Comparison of ENCODE assay signal across 22 cellular contexts in the genomic region with DNA sequence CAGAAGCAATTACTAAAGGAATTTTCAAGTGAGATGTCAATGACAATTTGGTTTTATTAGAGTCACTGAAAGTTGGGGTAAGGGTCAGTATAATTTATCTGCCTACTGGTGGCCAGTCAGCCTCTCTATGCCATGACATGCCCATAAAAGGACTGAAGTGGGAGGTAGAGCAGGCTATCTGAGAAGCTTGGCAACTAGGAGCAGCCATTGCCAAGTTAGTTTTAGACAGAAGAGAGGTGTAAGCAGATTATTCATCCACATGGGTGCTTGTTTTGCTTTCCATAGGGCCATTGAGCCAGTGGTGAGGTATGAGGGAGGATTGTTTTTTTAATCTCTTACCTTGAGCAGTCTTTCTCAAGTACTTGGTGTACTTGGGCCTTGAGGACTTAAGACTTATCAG. TPM values are rescaled to one million over a fixed set of nuclear protein-coding genes. Genes with fewer than 3 reads are reported as not detected.
DNase-seq lines count a peak whose midpoint lies in the region; ATAC-seq, FAIRE-seq and TF ChIP-seq lines count a peak whose summit lies in the region.
"Had no signal": no experiment of that assay in that cellular context is flagged by ENCODE, and none has a peak within 500 bp of the region (broad histone marks: within the 10 kb centered on the region; RNA-seq: fewer than 3 reads in every experiment).

No MANE protein-coding gene starts in this region.

- H3K79me1 ChIP-seq in H1 (ENCODE audit: low read depth, low read length): no peaks in the 10 kb centered on the region

- no peak for TF ChIP-seq RAD21 in H1 (IDR thresholded peaks at IDR 0.05 in 1 of 2, conservative IDR thresholded peaks at IDR 0.05 in 1 of 2; ENCODE audit: low read depth in 2 of 2, low read length in 2 of 2)

- no peaks in the 10 kb centered on the region for H3K4me1 ChIP-seq in H1 (replicated peaks in 1 of 4; ENCODE audit: control insufficient read depth in 3 of 4, insufficient read depth in 4 of 4, low read length in 3 of 4)
- H3K4me1 ChIP-seq in left lung: no peaks in the 10 kb centered on the region
- H3K4me1 ChIP-seq: BE2C had no signal

- H2BK20ac ChIP-seq in H1 (ENCODE audit: low read length): no peak overlapping the region

- no peak overlapping the region for H2AK5ac ChIP-seq in H1 (ENCODE audit: low read depth, low read length)

- no peak overlapping the region for H3K4ac ChIP-seq in H1 (replicated peaks; ENCODE audit: insufficient read length, low read depth, low read length)

- no peak overlapping the region for H3K4me2 ChIP-seq in H1 (ENCODE audit: insufficient read depth in 1 of 2, low read depth in 2 of 2, low read length in 2 of 2)

- no peak overlapping the region for H3K18ac ChIP-seq in H1 (ENCODE audit: extremely low read depth, low read length)

- H3K36me3 Mint-ChIP-seq in progenitor cell of endocrine pancreas (ENCODE audit: insufficient read depth): peaks cover 1% of the 10 kb centered on the region
- H3K36me3 Mint-ChIP-seq: CD4-positive, CD25-positive, alpha-beta regulatory T cell; CD8-positive, alpha-beta memory T cell had no signal

- no peak overlapping the region for H2BK120ac ChIP-seq in H1 (replicated peaks; ENCODE audit: low read depth, low read length)

- no peaks in the 10 kb centered on the region for H4K20me1 ChIP-seq in H1 (replicated peaks in 1 of 2; ENCODE audit: control insufficient read depth in 1 of 2, insufficient read depth in 2 of 2, low read length in 2 of 2)

- H3K14ac ChIP-seq in H1 (ENCODE audit: insufficient read length): no peak overlapping the region

- TF ChIP-seq CTCF in H1 (IDR thresholded peaks at IDR 0.05; ENCODE audit: control extremely low read depth in 1 of 3, insufficient read depth in 1 of 3, low read depth in 1 of 3, low read length in 3 of 3): no peak
- TF ChIP-seq CTCF in left lung (IDR thresholded peaks at IDR 0.05): no peak
- no peak for TF ChIP-seq CTCF in progenitor cell of endocrine pancreas (IDR thresholded peaks at IDR 0.05; ENCODE audit: unreplicated experiment)

- no peak for TF ChIP-seq POLR2A in H1 (IDR thresholded peaks at IDR 0.05; ENCODE audit: control extremely low read depth in 1 of 2, low read depth in 2 of 2, low read length in 2 of 2)

- no peaks in the 10 kb centered on the region for H3K79me2 ChIP-seq in H1 (ENCODE audit: control insufficient read depth in 1 of 2, insufficient read depth in 2 of 2, low read length in 2 of 2)

- H3K36me3 ChIP-seq in H1 (ENCODE audit: control insufficient read depth in 2 of 4, insufficient read depth in 4 of 4, low read length in 3 of 4) (no peaks in the 10 kb centered on the region), left lung (no peaks in the 10 kb centered on the region)
- H3K36me3 ChIP-seq: BE2C, HAP-1 had no signal

- H3K23me2 ChIP-seq in H1 (ENCODE audit: low read depth, low read length): no peaks in the 10 kb centered on the region

- CTCF ChIA-PET in H1 (lab: Charles Lee; ENCODE audit: partially characterized antibody): interaction anchor here (1.1 kb wide), 1 partner anchor 15 kb away, joined by 3 read pairs; no protein-coding TSS in a partner anchor

- no peak overlapping the region for H4K91ac ChIP-seq in H1 (replicated peaks; ENCODE audit: insufficient read length, low read length)

- peak overlapping the region; percentile 88 for H3K27ac Mint-ChIP-seq in progenitor cell of endocrine pancreas
- H3K27ac Mint-ChIP-seq: CD4-positive, CD25-positive, alpha-beta regulatory T cell; CD8-positive, alpha-beta memory T cell had no signal

- H3K9me3 ChIP-seq in H1 (ENCODE audit: insufficient read depth in 2 of 2, low read depth in 1 of 2, low read length in 1 of 2): no peaks in the 10 kb centered on the region
- H3K9me3 ChIP-seq in left lung: no peaks in the 10 kb centered on the region
- H3K9me3 ChIP-seq: BE2C had no signal

- H3K27me3 ChIP-seq in H1 (replicated peaks in 1 of 4; ENCODE audit: control insufficient read depth in 3 of 4, extremely low read depth in 1 of 4, insufficient read depth in 3 of 4, low read length in 3 of 4) (no peaks in the 10 kb centered on the region; a peak in 1 of 7 replicates), left lung (no peaks in the 10 kb centered on the region)
- H3K27me3 ChIP-seq: BE2C had no signal

- no peak overlapping the region for H3K23ac ChIP-seq in H1 (ENCODE audit: insufficient read length)

- H3K56ac ChIP-seq in H1 (replicated peaks; ENCODE audit: insufficient read length, low read depth, low read length): no peak overlapping the region

- peak; percentile 84 for ATAC-seq in left lung
- ATAC-seq: GM12878 had no signal

- H3K4me1 Mint-ChIP-seq in progenitor cell of endocrine pancreas (ENCODE audit: low read depth): peaks cover 22% of the 10 kb centered on the region
- H3K4me1 Mint-ChIP-seq: CD4-positive, CD25-positive, alpha-beta regulatory T cell; CD8-positive, alpha-beta memory T cell had no signal

- no peaks in the 10 kb centered on the region for H3K27me3 Mint-ChIP-seq in progenitor cell of endocrine pancreas

- POLR2A ChIA-PET in H1 (lab: Charles Lee; ENCODE audit: partially characterized antibody): no interaction called here

- H4K5ac ChIP-seq in H1 (ENCODE audit: insufficient read length, low read depth, low read length): no peak overlapping the region

- H3K9me3 Mint-ChIP-seq in progenitor cell of endocrine pancreas (ENCODE audit: low read depth): peaks cover 3% of the 10 kb centered on the region
- H3K9me3 Mint-ChIP-seq: CD8-positive, alpha-beta memory T cell had no signal

- no peak overlapping the region for H2AFZ ChIP-seq in H1 (ENCODE audit: low read length)

- H3K27ac ChIP-seq in H1 (ENCODE audit: low read depth, low read length) (no peak overlapping the region), left lung (no peak overlapping the region)

- H2BK5ac ChIP-seq in H1 (ENCODE audit: low read depth, low read length): no peak overlapping the region

- no peak overlapping the region for H2BK12ac ChIP-seq in H1 (ENCODE audit: low read depth, low read length)

- intact Hi-C loops in left lung (cut with DNase I): no loop called here

- no peak overlapping the region for H3K4me3 Mint-ChIP-seq in progenitor cell of endocrine pancreas (ENCODE audit: low read depth)
- H3K4me3 Mint-ChIP-seq: CD4-positive, CD25-positive, alpha-beta regulatory T cell; CD8-positive, alpha-beta memory T cell had no signal

- H2BK15ac ChIP-seq in H1 (ENCODE audit: low read length): no peak overlapping the region

- no peak for DNase-seq in H1 (ENCODE audit: low read depth in 1 of 2, low spot score in 2 of 2)
- DNase-seq in left lung: no peak
- no peak for DNase-seq in progenitor cell of endocrine pancreas (ENCODE audit: low spot score, unreplicated experiment)
- no peak for DNase-seq in RPMI8226
- no peak for DNase-seq in NCI-H2171 (lab: John Stamatoyannopoulos, UW)
- DNase-seq in SHP77 treated with DMSO at 0.1 percent for 48 hours (lab: John Stamatoyannopoulos, UW): no peak
- DNase-seq in GM19240 (ENCODE audit: insufficient read length, low spot score): no peak
- DNase-seq: ACHN; BE2C; C1 segment of cervical spinal cord; CD4-positive, CD25-positive, alpha-beta regulatory T cell; CD8-positive, alpha-beta memory T cell; COR-L47; DMS 273 treated with DMSO at 0.1 percent for 48 hours; DMS53; DND-41; EL had no signal

- FAIRE-seq in H1 (lab: Jason Lieb, UNC): no peak
- FAIRE-seq: A204.1, GM12878 had no signal

- H3K4me3 ChIP-seq in H1 (ENCODE audit: extremely low read depth in 1 of 4, insufficient read depth in 2 of 4, low read depth in 3 of 4, low read length in 4 of 4) (no peak overlapping the region), left lung (no peak overlapping the region)
- H3K4me3 ChIP-seq: GM12878, HAP-1 had no signal

- no peak for TF ChIP-seq EP300 in H1 (IDR thresholded peaks at IDR 0.05; ENCODE audit: borderline replicate concordance in 1 of 2, low read depth in 2 of 2, low read length in 2 of 2)

- H4K8ac ChIP-seq in H1 (ENCODE audit: extremely low read depth, insufficient read depth, low read length): no peak overlapping the region

- no peak overlapping the region for H3K9ac ChIP-seq in H1 (replicated peaks in 1 of 4; ENCODE audit: extremely low read depth in 1 of 4, low read depth in 3 of 4, low read length in 3 of 4)

TF ChIP-seq in H1, 55 proteins besides CTCF, POLR2A, EP300 and RAD21:
- TF ChIP-seq CBX8 (IDR thresholded peaks at IDR 0.05; ENCODE audit: borderline replicate concordance, low read depth, low read length) (no peak), YY1 (IDR thresholded peaks at IDR 0.05; ENCODE audit: low read depth, low read length) (no peak), SP1 (IDR thresholded peaks at IDR 0.05; ENCODE audit: low read depth, low read length) (no peak), KDM5A (IDR thresholded peaks at IDR 0.05; ENCODE audit: low read length) (no peak), SRF (IDR thresholded peaks at IDR 0.05; ENCODE audit: low read depth, low read length) (peak; percentile 52; the same call in 1 of the 2 replicates)
- TF ChIP-seq, protein P1, sequence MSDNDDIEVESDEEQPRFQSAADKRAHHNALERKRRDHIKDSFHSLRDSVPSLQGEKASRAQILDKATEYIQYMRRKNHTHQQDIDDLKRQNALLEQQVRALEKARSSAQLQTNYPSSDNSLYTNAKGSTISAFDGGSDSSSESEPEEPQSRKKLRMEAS (IDR thresholded peaks at IDR 0.05): no peak

RNA-seq across cellular contexts. Expression of a gene that starts 8.1 kb away (rescaled TPM):
- 47.8 and 56.6 TPM in 2 replicates for total RNA-seq in H1 (2021; fragmentation: NEBNext Ultra II Directional; extraction: Animal tissue kit (Norgen Biotek cat#: 25700))
- polyA plus RNA-seq in H1 (2011; rRNA removed): 54.5 and 79.4 TPM in 2 replicates
- polyA plus RNA-seq in H1 (2011; cell fraction: cytosol; rRNA removed): 84.5 TPM
- polyA plus RNA-seq in H1 (2011; cell fraction: nucleus; rRNA removed): 34.5 TPM
- 57.6 to 87.8 TPM (median 79.2 TPM) in 4 replicates for polyA plus RNA-seq in H1 (2012, experiment 1 of 2)
- 41.5 TPM for polyA plus RNA-seq in H1 (2012, experiment 2 of 2)
- 44.4 TPM for polyA plus RNA-seq in H1 (2013, experiment 1 of 2)
- polyA plus RNA-seq in H1 (2013, experiment 2 of 2): 47.2 TPM
- 24.6 and 35.3 TPM in 2 replicates for polyA minus RNA-seq in H1 (2011; rRNA and poly(A)+ RNA removed)
- polyA minus RNA-seq in H1 (2011; cell fraction: cytosol; rRNA and poly(A)+ RNA removed): 8.4 TPM
- 14.8 TPM for polyA minus RNA-seq in H1 (2011; cell fraction: nucleus; rRNA and poly(A)+ RNA removed)
- total RNA-seq in left lung (10 to 100 TPM; 14.1 to 27.6 TPM), progenitor cell of endocrine pancreas (617 and 649 TPM in 2 replicates)
- total RNA-seq: CD4-positive, CD25-positive, alpha-beta regulatory T cell; CD8-positive, alpha-beta memory T cell; G401; HT-29 had no signal
- polyA plus RNA-seq: CD4-positive, CD25-positive, alpha-beta regulatory T cell; CD8-positive, alpha-beta memory T cell had no signal

Comparison
In these comparisons a context has a peak if more than half of its experiments do, and no peak if none do; other contexts are left out.
1. RNA of a gene that starts 8.1 kb away (total RNA-seq): 617 to 649 TPM in progenitor cell of endocrine pancreas; 47.8 to 56.6 TPM in H1 and 14.1 to 27.6 TPM in left lung; every median in the first group is over 10 times any median in the second.